ENCODE assay signal across 8 cellular contexts in the genomic region with DNA sequence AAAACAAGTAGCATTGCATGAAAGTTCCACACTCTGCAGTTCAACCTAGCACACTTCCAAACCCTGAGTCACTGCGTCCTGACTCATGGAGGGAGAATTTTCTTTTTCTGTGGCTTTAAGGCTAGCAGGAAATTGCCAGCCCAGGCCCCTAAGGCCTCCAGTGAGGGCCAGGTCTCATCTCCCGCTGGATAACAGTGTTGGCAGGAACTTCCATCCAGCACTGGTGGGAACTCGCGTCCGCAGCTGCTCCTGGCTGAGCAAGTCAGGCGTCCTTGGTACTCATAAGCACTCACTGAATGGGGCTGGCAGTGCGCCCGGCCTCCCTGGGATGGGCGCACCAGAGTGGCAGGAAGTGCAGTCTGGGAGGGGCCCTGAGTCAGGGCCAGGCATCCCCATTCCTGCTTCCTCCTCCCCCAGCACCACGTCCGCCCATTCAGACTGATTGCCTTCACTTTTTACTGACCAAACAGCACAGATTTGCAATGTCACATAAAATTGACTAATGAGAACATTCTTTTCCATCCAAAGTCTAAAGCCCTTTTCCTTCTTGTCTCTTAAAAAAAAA. TPM values are rescaled to one million over a fixed set of nuclear protein-coding genes. Genes with fewer than 3 reads are reported as not detected.
DNase-seq lines count a peak whose midpoint lies in the region; ATAC-seq and TF ChIP-seq lines count a peak whose summit lies in the region.

No MANE protein-coding gene starts in this region.

- no peak overlapping the region for H3K27ac Mint-ChIP-seq in activated naive CD4-positive, alpha-beta T cell treated with anti-CD3 and anti-CD28 coated beads for 36 hours
- peak overlapping the region; percentile 60 to 93 (median 81) for H3K27ac Mint-ChIP-seq in brain
- no peak overlapping the region for H3K27ac Mint-ChIP-seq in CD8-positive, alpha-beta memory T cell

- intact Hi-C loops in activated naive CD4-positive, alpha-beta T cell treated with anti-CD3 and anti-CD28 coated beads for 36 hours (cut with micrococcal nuclease), result no loop called here

- H3K27me3 Mint-ChIP-seq in activated naive CD4-positive, alpha-beta T cell treated with anti-CD3 and anti-CD28 coated beads for 36 hours (ENCODE audit: low read depth), result peaks cover 32% of the 10 kb centered on the region
- no peaks in the 10 kb centered on the region for H3K27me3 Mint-ChIP-seq in brain
- H3K27me3 Mint-ChIP-seq in CD8-positive, alpha-beta memory T cell, result peaks cover 7 to 41% of the 10 kb centered on the region in 2 donors

- no peaks in the 10 kb centered on the region for H3K27me3 ChIP-seq in CD8-positive, alpha-beta memory T cell (ENCODE audit: insufficient read depth, low read length, poor library complexity, severe bottlenecking)

- DNase-seq in activated naive CD4-positive, alpha-beta T cell treated with anti-CD3 and anti-CD28 coated beads for 36 hours, result peak; percentile 39
- no peak for DNase-seq in activated naive CD4-positive, alpha-beta T cell treated with anti-CD3 and anti-CD28 coated beads, Interleukin-2, amount 50 U/mL, for 16 hours
- DNase-seq in NCI-H446 (lab: John Stamatoyannopoulos, UW), result peak; percentile 93 to 98
- DNase-seq in iPS-NIHi11 (ENCODE audit: low spot score), result peak; percentile 56
- peak; percentile 99 for DNase-seq in smooth muscle cell of the brain vasculature (ENCODE audit: low read depth, low spot score)
- no peak for DNase-seq in CD8-positive, alpha-beta memory T cell

- no peaks in the 10 kb centered on the region for H3K9me3 Mint-ChIP-seq in activated naive CD4-positive, alpha-beta T cell treated with anti-CD3 and anti-CD28 coated beads for 36 hours
- H3K9me3 Mint-ChIP-seq in brain, result peaks cover 0 to 10% (median 1%) of the 10 kb centered on the region in 5 experiments
- no peaks in the 10 kb centered on the region for H3K9me3 Mint-ChIP-seq in CD8-positive, alpha-beta memory T cell

- no peaks in the 10 kb centered on the region for H3K36me3 ChIP-seq in CD8-positive, alpha-beta memory T cell (ENCODE audit: insufficient read depth, low read length)

- TF ChIP-seq CTCF in brain (conservative IDR thresholded peaks at IDR 0.05), result no peak

- H3K4me1 Mint-ChIP-seq in activated naive CD4-positive, alpha-beta T cell treated with anti-CD3 and anti-CD28 coated beads for 36 hours (ENCODE audit: low read depth), result peaks cover 16% of the 10 kb centered on the region
- H3K4me1 Mint-ChIP-seq in brain, result peaks cover 18% of the 10 kb centered on the region
- peaks cover 0 to 2% (median 0%) of the 10 kb centered on the region in 3 donors for H3K4me1 Mint-ChIP-seq in CD8-positive, alpha-beta memory T cell

- H3K9me3 ChIP-seq in CD8-positive, alpha-beta memory T cell (ENCODE audit: low read length), result no peaks in the 10 kb centered on the region

- POLR2A ChIA-PET in CD8-positive, alpha-beta memory T cell (lab: Charles Lee), result no interaction called here

- H3K4me3 ChIP-seq in CD8-positive, alpha-beta memory T cell (ENCODE audit: low read length), result no peak overlapping the region

- no peak for ATAC-seq in GM18867 (IDR thresholded peaks at IDR 0.05; ENCODE audit: unreplicated experiment)

- CTCF ChIA-PET in activated naive CD4-positive, alpha-beta T cell treated with anti-CD3 and anti-CD28 coated beads for 36 hours (lab: Charles Lee), result no interaction called here
- CTCF ChIA-PET in CD8-positive, alpha-beta memory T cell (lab: Charles Lee), result no interaction called here

- H3K4me1 ChIP-seq in CD8-positive, alpha-beta memory T cell (ENCODE audit: insufficient read depth, low read length), result no peaks in the 10 kb centered on the region

- H3K27ac ChIP-seq in CD8-positive, alpha-beta memory T cell (ENCODE audit: low read depth, low read length), result no peak overlapping the region

- no peak overlapping the region for H3K4me3 Mint-ChIP-seq in activated naive CD4-positive, alpha-beta T cell treated with anti-CD3 and anti-CD28 coated beads for 36 hours
- H3K4me3 Mint-ChIP-seq in brain, result peak overlapping the region in 1 of 5 experiments; percentile 48
- no peak overlapping the region for H3K4me3 Mint-ChIP-seq in CD8-positive, alpha-beta memory T cell

- peaks cover 1% of the 10 kb centered on the region for H3K36me3 Mint-ChIP-seq in activated naive CD4-positive, alpha-beta T cell treated with anti-CD3 and anti-CD28 coated beads for 36 hours (ENCODE audit: low read depth)
- H3K36me3 Mint-ChIP-seq in brain, result no peaks in the 10 kb centered on the region
- H3K36me3 Mint-ChIP-seq in CD8-positive, alpha-beta memory T cell, result no peaks in the 10 kb centered on the region

RNA-seq across cellular contexts. Expression of a gene that starts 14.3 kb away (rescaled TPM):
- under 1 TPM; 0.17 to 0.38 TPM for total RNA-seq in activated naive CD4-positive, alpha-beta T cell treated with anti-CD3 and anti-CD28 coated beads for 36 hours
- polyA plus RNA-seq in brain (ENCODE audit: insufficient read depth, low read depth, low replicate concordance), result 1.9 TPM
- total RNA-seq in CD8-positive, alpha-beta memory T cell, result under 1 TPM; 0.47 to 0.50 TPM
- polyA plus RNA-seq in CD8-positive, alpha-beta memory T cell, result 0.38 TPM

Comparison
In these comparisons a context has a peak if more than half of its experiments do, and no peak if none do; other contexts are left out.
1. DNase-seq: peak in activated naive CD4-positive, alpha-beta T cell treated with anti-CD3 and anti-CD28 coated beads for 36 hours (single experiment), NCI-H446 (2 of 2), iPS-NIHi11 (single experiment) and smooth muscle cell of the brain vasculature (single experiment); none in activated naive CD4-positive, alpha-beta T cell treated with anti-CD3 and anti-CD28 coated beads, Interleukin-2, amount 50 U/mL, for 16 hours (single experiment) and CD8-positive, alpha-beta memory T cell (0 of 5).
2. H3K27ac Mint-ChIP-seq: peak in brain (5 of 5); none in activated naive CD4-positive, alpha-beta T cell treated with anti-CD3 and anti-CD28 coated beads for 36 hours (single experiment) and CD8-positive, alpha-beta memory T cell (0 of 8).